Comparison of ENCODE assay signal across 8 cellular contexts in the genomic region with DNA sequence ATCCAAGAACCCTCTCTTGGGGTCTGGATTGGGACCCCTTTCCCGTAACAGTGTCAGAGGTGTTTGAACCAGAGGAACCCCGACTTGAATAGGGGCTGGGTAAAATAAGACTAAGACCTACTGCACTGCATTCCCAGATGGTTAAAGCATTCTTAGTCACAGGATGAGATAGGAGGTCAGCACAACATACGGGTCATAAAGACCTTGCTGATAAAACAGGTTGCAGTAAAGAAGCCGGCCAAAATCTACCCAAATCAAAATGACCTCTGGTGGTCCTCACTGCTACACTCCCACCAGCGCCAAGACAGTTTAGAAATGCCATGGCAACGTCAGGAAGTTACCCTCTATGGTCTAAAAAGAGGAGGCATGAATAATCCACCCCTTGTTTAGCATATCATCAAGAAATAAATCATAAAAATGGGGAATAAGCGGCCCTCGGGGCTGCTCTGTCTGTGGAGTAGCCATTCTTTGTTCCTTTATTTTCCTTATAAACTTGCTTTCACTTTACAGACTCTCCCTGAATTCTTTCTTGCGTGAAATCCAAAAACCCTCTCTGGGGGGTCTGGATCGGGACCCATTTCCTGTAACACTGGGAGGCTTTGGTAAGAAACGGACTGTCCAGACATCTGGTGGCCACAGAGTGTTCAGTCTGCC. TPM values are rescaled to one million over a fixed set of nuclear protein-coding genes. Genes with fewer than 3 reads are reported as not detected.
DNase-seq lines count a peak whose midpoint lies in the region; ATAC-seq, FAIRE-seq and TF ChIP-seq lines count a peak whose summit lies in the region.

No MANE protein-coding gene starts in this region.

- peak; percentile 85 for FAIRE-seq in RCC 7860 (lab: Jason Lieb, UNC)

- H3K4me1 ChIP-seq in endodermal cell (ENCODE audit: control insufficient read depth, insufficient read depth, low read length) (no peaks in the 10 kb centered on the region), osteoblast (ENCODE audit: insufficient read depth, low read length) (peaks cover 22% of the 10 kb centered on the region)

- H3K4me3 ChIP-seq in endodermal cell (ENCODE audit: low read length) (no peak overlapping the region), osteoblast (ENCODE audit: insufficient read depth, low read length) (peak overlapping the region; percentile 60)

- no peaks in the 10 kb centered on the region for H3K9me3 ChIP-seq in CD4-positive, alpha-beta T cell (ENCODE audit: control insufficient read depth, low read length)
- H3K9me3 ChIP-seq in endodermal cell (ENCODE audit: control insufficient read depth, low read length) (no peaks in the 10 kb centered on the region), osteoblast (ENCODE audit: low read depth, low read length) (no peaks in the 10 kb centered on the region)

- no peaks in the 10 kb centered on the region for H4K20me1 ChIP-seq in osteoblast (ENCODE audit: insufficient read depth, low read length)

- 43 to 54% methylated on average over 5 to 11 of the region's 11 CpGs for WGBS in endodermal cell (ENCODE audit: insufficient coverage in 1 of 2, insufficient read length in 1 of 2), 2 experiments

- H3K36me3 ChIP-seq in endodermal cell (ENCODE audit: control insufficient read depth, insufficient read depth, low read length) (no peaks in the 10 kb centered on the region), osteoblast (ENCODE audit: insufficient read depth, low read length) (no peaks in the 10 kb centered on the region)

- intact Hi-C loops in CD4-positive, alpha-beta T cell (cut with DNase I, micrococcal nuclease): no loop called here

- H3K27me3 Mint-ChIP-seq in CD4-positive, alpha-beta T cell: peaks cover 44% of the 10 kb centered on the region
- peaks cover 5% of the 10 kb centered on the region for H3K27me3 Mint-ChIP-seq in endodermal cell (ENCODE audit: insufficient read depth)

- no peak overlapping the region for H3K27ac ChIP-seq in CD4-positive, alpha-beta T cell (ENCODE audit: low read depth, low read length)
- H3K27ac ChIP-seq in endodermal cell (ENCODE audit: low read depth, low read length): peak overlapping the region; percentile 32
- H3K27ac ChIP-seq in osteoblast (ENCODE audit: low read depth, low read length): peak overlapping the region; percentile 48

- no peak for TF ChIP-seq CTCF in CD4-positive, alpha-beta T cell (IDR thresholded peaks at IDR 0.05)
- TF ChIP-seq CTCF in endodermal cell (conservative IDR thresholded peaks at IDR 0.05): no peak
- no peak for TF ChIP-seq CTCF in osteoblast (IDR thresholded peaks at IDR 0.05; ENCODE audit: extremely low read depth, low read depth, low read length)

- POLR2A ChIA-PET in CD4-positive, alpha-beta T cell (lab: Charles Lee): no interaction called here

- peak overlapping the region; percentile 85 for H2AFZ ChIP-seq in osteoblast (ENCODE audit: low read length)

- peak overlapping the region; percentile 79 for H3K4me2 ChIP-seq in osteoblast (ENCODE audit: insufficient read depth, low read length)

- H3K27ac Mint-ChIP-seq in CD4-positive, alpha-beta T cell: no peak overlapping the region
- H3K27ac Mint-ChIP-seq in endodermal cell: peak overlapping the region; percentile 84

- H3K79me2 ChIP-seq in osteoblast (ENCODE audit: insufficient read depth, low read length): peaks cover 6% of the 10 kb centered on the region

- CTCF ChIA-PET in CD4-positive, alpha-beta T cell (lab: Charles Lee): no interaction called here

- H3K9ac ChIP-seq in endodermal cell (ENCODE audit: extremely low read depth, low read length, poor library complexity, severe bottlenecking): no peak overlapping the region

- no peaks in the 10 kb centered on the region for H3K9me3 Mint-ChIP-seq in CD4-positive, alpha-beta T cell
- peaks cover 7% of the 10 kb centered on the region for H3K9me3 Mint-ChIP-seq in endodermal cell

- H3K4me3 Mint-ChIP-seq in CD4-positive, alpha-beta T cell: peak overlapping the region; percentile 70
- H3K4me3 Mint-ChIP-seq in endodermal cell: peak overlapping the region; percentile 48

- no peak for DNase-seq in CD4-positive, alpha-beta T cell
- peak; percentile 66 for DNase-seq in RCC 7860 (ENCODE audit: low spot score)
- peak; percentile 51 for DNase-seq in endodermal cell
- peak; percentile 77 for DNase-seq in osteoblast (ENCODE audit: insufficient read length, low spot score, missing footprints)
- DNase-seq in anterior cingulate cortex (lab: John Stamatoyannopoulos, UW): no peak
- DNase-seq in stimulated activated CD4-positive, alpha-beta T cell treated with anti-CD3 and anti-CD28 coated beads, Interleukin-4, amount 100 ng/mL, for 1 hour: no peak
- DNase-seq in NCI-H1930 (lab: John Stamatoyannopoulos, UW): no peak

- H3K27me3 ChIP-seq in CD4-positive, alpha-beta T cell (ENCODE audit: control insufficient read depth, insufficient read depth, low read length): no peaks in the 10 kb centered on the region
- H3K27me3 ChIP-seq in endodermal cell (ENCODE audit: control insufficient read depth, insufficient read depth, low read length, poor library complexity, severe bottlenecking) (no peaks in the 10 kb centered on the region), osteoblast (ENCODE audit: insufficient read depth, low read length) (no peaks in the 10 kb centered on the region)

- no peaks in the 10 kb centered on the region for H3K36me3 Mint-ChIP-seq in CD4-positive, alpha-beta T cell (ENCODE audit: low read depth)
- H3K36me3 Mint-ChIP-seq in endodermal cell (ENCODE audit: low read depth): no peaks in the 10 kb centered on the region

- no peak for ATAC-seq in CD4-positive, alpha-beta T cell (ENCODE audit: poor library complexity)
- no peak for ATAC-seq in HG03097 (IDR thresholded peaks at IDR 0.05; ENCODE audit: low FRiP score, unreplicated experiment)

- peaks cover 22% of the 10 kb centered on the region for H3K4me1 Mint-ChIP-seq in CD4-positive, alpha-beta T cell (ENCODE audit: low read depth)
- H3K4me1 Mint-ChIP-seq in endodermal cell: peaks cover 13% of the 10 kb centered on the region

RNA-seq across cellular contexts. Expression of gene SIN3B, which starts 4.4 kb away (rescaled TPM):
- total RNA-seq in CD4-positive, alpha-beta T cell: 10 to 100 TPM; 52.4 to 53.7 TPM
- 10 to 100 TPM; 68.0 to 78.4 TPM for total RNA-seq in endodermal cell
- polyA plus RNA-seq in endodermal cell (2013, experiment 1 of 2): 52.3 TPM
- 49.2 TPM for polyA plus RNA-seq in endodermal cell (2013, experiment 2 of 2)
- total RNA-seq in osteoblast: 24.2 and 29.8 TPM in 2 replicates

Comparison
In these comparisons a context has a peak if more than half of its experiments do, and no peak if none do; other contexts are left out.
1. DNase-seq: peak in RCC 7860 (single experiment), endodermal cell (single experiment) and osteoblast (single experiment); none in CD4-positive, alpha-beta T cell (0 of 10), anterior cingulate cortex (0 of 58), stimulated activated CD4-positive, alpha-beta T cell treated with anti-CD3 and anti-CD28 coated beads, Interleukin-4, amount 100 ng/mL, for 1 hour (single experiment) and NCI-H1930 (0 of 2).